In genomic region chr3:49025005-49025792, GRCh38 we compare ENCODE assay signal across 1 cellular context.
TF ChIP-seq lines count a peak whose summit lies in the region.

No MANE protein-coding gene starts in this region.

TF ChIP-seq in GM12878, 131 proteins besides CTCF, POLR2A, EP300 and RAD21:
- TF ChIP-seq BHLHE40 (IDR thresholded peaks at IDR 0.05; ENCODE audit: borderline replicate concordance in 1 of 2, low read depth in 2 of 2, low read length in 1 of 2), result peak; percentile 96
- peak; percentile 18; the same call in 1 of the 3 replicates for TF ChIP-seq POU2F2 (IDR thresholded peaks at IDR 0.05; ENCODE audit: borderline replicate concordance, low read depth, low read length)
- no peak for TF ChIP-seq DPF2 (IDR thresholded peaks at IDR 0.05)
- no peak for TF ChIP-seq SUZ12 (IDR thresholded peaks at IDR 0.05; ENCODE audit: unreplicated experiment)
- TF ChIP-seq CHD2 (IDR thresholded peaks at IDR 0.05; ENCODE audit: borderline replicate concordance, low read depth, low read length), result 0 out of 2 replicates have a peak, but pooled peaks have one; percentile 20
- TF ChIP-seq TCF12 (IDR thresholded peaks at IDR 0.05; ENCODE audit: low read depth, low read length), result 0 out of 2 replicates have a peak, but pooled peaks have one; percentile 64
- no peak for TF ChIP-seq PAX5 (IDR thresholded peaks at IDR 0.05; ENCODE audit: borderline replicate concordance, low read depth, low read length)
- no peak for TF ChIP-seq CBX3 (IDR thresholded peaks at IDR 0.05; ENCODE audit: borderline replicate concordance, low read depth)
- TF ChIP-seq POLR2AphosphoS5 (IDR thresholded peaks at IDR 0.05; ENCODE audit: low read length), result peak; percentile 75
- TF ChIP-seq TCF3 (IDR thresholded peaks at IDR 0.05; ENCODE audit: borderline replicate concordance, insufficient read depth, low read depth, low read length), result 0 out of 2 replicates have a peak, but pooled peaks have one; percentile 41
- TF ChIP-seq POLR2AphosphoS2 (IDR thresholded peaks at IDR 0.05; ENCODE audit: low read depth, low read length), result peak; percentile 85
- TF ChIP-seq BRCA1 (IDR thresholded peaks at IDR 0.05; ENCODE audit: low read depth, low read length), result no peak
- TF ChIP-seq ZNF687 (IDR thresholded peaks at IDR 0.05), result 0 out of 2 replicates have a peak, but pooled peaks have one; percentile 20
- 0 out of 2 replicates have a peak, but pooled peaks have one; percentile 10 for TF ChIP-seq BCL11A (IDR thresholded peaks at IDR 0.05; ENCODE audit: low read depth, low read length)
- TF ChIP-seq MEF2B (IDR thresholded peaks at IDR 0.05; ENCODE audit: partially characterized antibody, poor library complexity, severe bottlenecking), result peak; percentile 84
- peak; percentile 45; the same call in 1 of the 2 replicates for TF ChIP-seq NR2F1 (conservative IDR thresholded peaks at IDR 0.05)
- no peak for TF ChIP-seq CHD1 (IDR thresholded peaks at IDR 0.05; ENCODE audit: low read depth, low read length)
